In genomic region chr10:29540016-29540415, GRCh38 we compare ENCODE assay signal across 1 cellular context.
TF ChIP-seq lines count a peak whose summit lies in the region.

No MANE protein-coding gene starts in this region.

TF ChIP-seq in GM23338, 12 proteins besides CTCF, POLR2A, EP300 and RAD21 (continued from another document):
- TF ChIP-seq ZNF462 (CRISPR knock-in tag; IDR thresholded peaks at IDR 0.05) (no peak), EZH2phosphoT487 (IDR thresholded peaks at IDR 0.05; ENCODE audit: unreplicated experiment) (no peak), ZNF331 (CRISPR knock-in tag; IDR thresholded peaks at IDR 0.05; ENCODE audit: low read depth) (no peak), JUNB (IDR thresholded peaks at IDR 0.05; ENCODE audit: unreplicated experiment) (no peak), EZH2 (IDR thresholded peaks at IDR 0.05; ENCODE audit: low read depth, unreplicated experiment) (no peak), POLR2AphosphoS5 (IDR thresholded peaks at IDR 0.05; ENCODE audit: low read depth) (no peak), ZNF114 (CRISPR knock-in tag; IDR thresholded peaks at IDR 0.05) (no peak)
- TF ChIP-seq, protein P1, sequence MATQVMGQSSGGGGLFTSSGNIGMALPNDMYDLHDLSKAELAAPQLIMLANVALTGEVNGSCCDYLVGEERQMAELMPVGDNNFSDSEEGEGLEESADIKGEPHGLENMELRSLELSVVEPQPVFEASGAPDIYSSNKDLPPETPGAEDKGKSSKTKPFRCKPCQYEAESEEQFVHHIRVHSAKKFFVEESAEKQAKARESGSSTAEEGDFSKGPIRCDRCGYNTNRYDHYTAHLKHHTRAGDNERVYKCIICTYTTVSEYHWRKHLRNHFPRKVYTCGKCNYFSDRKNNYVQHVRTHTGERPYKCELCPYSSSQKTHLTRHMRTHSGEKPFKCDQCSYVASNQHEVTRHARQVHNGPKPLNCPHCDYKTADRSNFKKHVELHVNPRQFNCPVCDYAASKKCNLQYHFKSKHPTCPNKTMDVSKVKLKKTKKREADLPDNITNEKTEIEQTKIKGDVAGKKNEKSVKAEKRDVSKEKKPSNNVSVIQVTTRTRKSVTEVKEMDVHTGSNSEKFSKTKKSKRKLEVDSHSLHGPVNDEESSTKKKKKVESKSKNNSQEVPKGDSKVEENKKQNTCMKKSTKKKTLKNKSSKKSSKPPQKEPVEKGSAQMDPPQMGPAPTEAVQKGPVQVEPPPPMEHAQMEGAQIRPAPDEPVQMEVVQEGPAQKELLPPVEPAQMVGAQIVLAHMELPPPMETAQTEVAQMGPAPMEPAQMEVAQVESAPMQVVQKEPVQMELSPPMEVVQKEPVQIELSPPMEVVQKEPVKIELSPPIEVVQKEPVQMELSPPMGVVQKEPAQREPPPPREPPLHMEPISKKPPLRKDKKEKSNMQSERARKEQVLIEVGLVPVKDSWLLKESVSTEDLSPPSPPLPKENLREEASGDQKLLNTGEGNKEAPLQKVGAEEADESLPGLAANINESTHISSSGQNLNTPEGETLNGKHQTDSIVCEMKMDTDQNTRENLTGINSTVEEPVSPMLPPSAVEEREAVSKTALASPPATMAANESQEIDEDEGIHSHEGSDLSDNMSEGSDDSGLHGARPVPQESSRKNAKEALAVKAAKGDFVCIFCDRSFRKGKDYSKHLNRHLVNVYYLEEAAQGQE (IDR thresholded peaks at IDR 0.05; ENCODE audit: unreplicated experiment) = no peak
